ENCODE assay signal across 16 cellular contexts in the genomic region with DNA sequence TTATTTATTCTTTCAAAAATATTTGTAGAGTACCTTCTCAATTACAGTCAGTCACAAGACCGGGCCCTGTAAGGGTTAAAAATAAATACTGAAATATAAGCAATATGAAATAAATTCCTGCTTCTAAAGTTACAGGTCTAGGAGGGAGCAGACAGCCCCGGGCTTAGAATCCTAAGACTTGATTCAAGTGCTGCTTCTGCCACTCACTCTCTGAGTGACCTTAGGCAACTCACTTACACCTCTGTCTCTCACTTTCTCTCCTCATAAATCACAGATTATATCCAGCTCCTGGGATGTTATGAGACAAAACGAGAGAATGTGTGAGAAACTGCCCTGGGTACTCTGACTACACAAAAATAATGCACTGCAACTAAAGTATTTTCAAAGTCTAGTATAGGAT.
DNase-seq lines count a peak whose midpoint lies in the region; ATAC-seq and TF ChIP-seq lines count a peak whose summit lies in the region.
"Had no signal": no experiment of that assay in that cellular context is flagged by ENCODE, and none has a peak within 500 bp of the region (broad histone marks: within the 10 kb centered on the region; RNA-seq: fewer than 3 reads in every experiment).

No MANE protein-coding gene starts in this region.

- ATAC-seq in PC-3 (no peak), HG02763 (IDR thresholded peaks at IDR 0.05; ENCODE audit: unreplicated experiment) (no peak)
- ATAC-seq: HCT116, HepG2 had no signal

- BruUV-seq in PC-3 (replicated peaks; lab: Mats Ljungman, UMichigan) = no TSS peak

- CTCF ChIA-PET in PC-3 (lab: Charles Lee) = no interaction called here

- H3K27me3 ChIP-seq in PC-3 (ENCODE audit: low read length) = no peaks in the 10 kb centered on the region
- H3K27me3 ChIP-seq in osteoblast (ENCODE audit: insufficient read depth, low read length) = peaks cover 3% of the 10 kb centered on the region

- peaks cover 68% of the 10 kb centered on the region for H3K4me1 Mint-ChIP-seq in osteocyte (ENCODE audit: unreplicated experiment)

- H3K27ac Mint-ChIP-seq in osteocyte (ENCODE audit: unreplicated experiment) = peak overlapping the region; percentile 91

- peak overlapping the region; percentile 83; the same call in 1 of the 2 replicates for H3K9ac ChIP-seq in PC-3 (ENCODE audit: low read length)
- H3K9ac ChIP-seq: GM23248 had no signal

- no peak for TF ChIP-seq CTCF in 22Rv1 (IDR thresholded peaks at IDR 0.05)
- no peak for TF ChIP-seq CTCF in PC-3 (conservative IDR thresholded peaks at IDR 0.05; ENCODE audit: low read depth, low read length)
- no peak for TF ChIP-seq CTCF in osteocyte (IDR thresholded peaks at IDR 0.05)
- TF ChIP-seq CTCF in osteoblast (IDR thresholded peaks at IDR 0.05; ENCODE audit: extremely low read depth, low read depth, low read length) = no peak

- DNase-seq in PC-3 (no peak), epithelial cell of prostate (ENCODE audit: low read depth, low spot score) (no peak), osteocyte (ENCODE audit: extremely low spot score, unreplicated experiment) (no peak), NCI-H2029 treated with DMSO at 0.1 percent for 48 hours (lab: John Stamatoyannopoulos, UW) (no peak), osteoblast (ENCODE audit: insufficient read length, low spot score, missing footprints) (no peak)
- no peak for DNase-seq in activated naive CD4-positive, alpha-beta T cell (lab: John Stamatoyannopoulos, UW)
- DNase-seq: GF-D8, GM23248, Karpas-422, MM.1S, NCI-H1092 treated with DMSO at 0.1 percent for 48 hours, NCI-H510A treated with DMSO at 0.1 percent for 48 hours had no signal

- POLR2A ChIA-PET in PC-3 (lab: Charles Lee; ENCODE audit: unreplicated experiment) = interaction anchor here (1.1 kb wide), 1 partner anchor 27 kb away, joined by 27 read pairs; no protein-coding TSS in a partner anchor

- no peaks in the 10 kb centered on the region for H3K9me3 Mint-ChIP-seq in osteocyte (ENCODE audit: unreplicated experiment)

- H3K36me3 ChIP-seq in PC-3 (ENCODE audit: low read depth, low read length) (no peaks in the 10 kb centered on the region), osteoblast (ENCODE audit: insufficient read depth, low read length) (no peaks in the 10 kb centered on the region)

- H3K4me3 ChIP-seq in PC-3 (ENCODE audit: low read length) = no peak overlapping the region
- H3K4me3 ChIP-seq in osteoblast (ENCODE audit: insufficient read depth, low read length) = no peak overlapping the region
- H3K4me3 ChIP-seq: GM23248 had no signal

- no peaks in the 10 kb centered on the region for H3K27me3 Mint-ChIP-seq in osteocyte (ENCODE audit: unreplicated experiment)

- H3K4me2 ChIP-seq in PC-3 (ENCODE audit: low read length) (no peak overlapping the region), osteoblast (ENCODE audit: insufficient read depth, low read length) (no peak overlapping the region)

- H2AFZ ChIP-seq in PC-3 (ENCODE audit: low read length) = no peak overlapping the region
- no peak overlapping the region for H2AFZ ChIP-seq in osteoblast (ENCODE audit: low read length)
- H2AFZ ChIP-seq: GM23248 had no signal

- H4K20me1 ChIP-seq in PC-3 (ENCODE audit: low read length) (no peaks in the 10 kb centered on the region), osteoblast (ENCODE audit: insufficient read depth, low read length) (no peaks in the 10 kb centered on the region)

- H3K4me1 ChIP-seq in PC-3 (ENCODE audit: insufficient read depth, low read length) = peaks cover 50% of the 10 kb centered on the region
- H3K4me1 ChIP-seq in osteoblast (ENCODE audit: insufficient read depth, low read length) = peaks cover 16% of the 10 kb centered on the region

- H3K27ac ChIP-seq in 22Rv1 (peak overlapping the region; percentile 7; the same call in 1 of the 2 replicates), PC-3 (ENCODE audit: low read length) (peak overlapping the region; percentile 97), epithelial cell of prostate (peak overlapping the region; percentile 66), osteoblast (ENCODE audit: low read depth, low read length) (no peak overlapping the region)
- H3K27ac ChIP-seq: GM23248 had no signal

- H3K4me3 Mint-ChIP-seq in osteocyte (ENCODE audit: unreplicated experiment) = no peak overlapping the region

- no peaks in the 10 kb centered on the region for H3K9me2 ChIP-seq in PC-3 (replicated peaks; ENCODE audit: low read length)

- intact Hi-C loops in PC-3 (cut with micrococcal nuclease) = loop anchor here (5.0 kb wide), 1 partner anchor 754 kb away; no protein-coding TSS in a partner anchor

- no peaks in the 10 kb centered on the region for H3F3A ChIP-seq in PC-3 (ENCODE audit: low read length, unreplicated experiment)

- no peaks in the 10 kb centered on the region for H3K36me3 Mint-ChIP-seq in osteocyte (ENCODE audit: unreplicated experiment)

- H3K9me3 ChIP-seq in PC-3 (ENCODE audit: low read length) (no peaks in the 10 kb centered on the region), osteoblast (ENCODE audit: low read depth, low read length) (no peaks in the 10 kb centered on the region)

- H3K79me2 ChIP-seq in PC-3 (ENCODE audit: low read length) = no peaks in the 10 kb centered on the region
- H3K79me2 ChIP-seq in osteoblast (ENCODE audit: insufficient read depth, low read length) = no peaks in the 10 kb centered on the region
